In genomic region chr19:633786-634639, GRCh38 we compare ENCODE assay signal across 8 cellular contexts. TPM values are rescaled to one million over a fixed set of nuclear protein-coding genes. Genes with fewer than 3 reads are reported as not detected.
DNase-seq lines count a peak whose midpoint lies in the region; ATAC-seq and TF ChIP-seq lines count a peak whose summit lies in the region.

No MANE protein-coding gene starts in this region.

- POLR2A ChIA-PET in naive thymus-derived CD8-positive, alpha-beta T cell (lab: Charles Lee), result interaction anchor here (0.6 to 1.8 kb wide), 14 partner anchors 9 to 470 kb away, joined by 3 to 19 read pairs (median 5); partner anchors contain the start of gene RNF126

- intact Hi-C loops in colonic mucosa (cut with DNase I), result no loop called here

- peak overlapping the region; percentile 84 to 97 (median 95) for H3K27ac Mint-ChIP-seq in naive thymus-derived CD8-positive, alpha-beta T cell

- no peaks in the 10 kb centered on the region for H3K9me3 ChIP-seq in BLaER1 treated with 17β-estradiol and CSF1 and Interleukin-3, amounts not matched to agents 10 nM and 100 nM (replicated peaks in 1 of 11)
- no peaks in the 10 kb centered on the region for H3K9me3 ChIP-seq in colonic mucosa

- H3K9me3 Mint-ChIP-seq in naive thymus-derived CD8-positive, alpha-beta T cell, result no peaks in the 10 kb centered on the region

- DNase-seq in LNCaP clone FGC (ENCODE audit: low read depth) (no peak), colonic mucosa (no peak), DMS153 (lab: John Stamatoyannopoulos, UW) (no peak), KG1 (lab: John Stamatoyannopoulos, UW) (no peak), kidney glomerular epithelial cell (lab: John Stamatoyannopoulos, UW) (no peak), NCI-H446 (lab: John Stamatoyannopoulos, UW) (no peak)
- DNase-seq in naive thymus-derived CD8-positive, alpha-beta T cell, result no peak

- H3K27me3 Mint-ChIP-seq in naive thymus-derived CD8-positive, alpha-beta T cell, result no peaks in the 10 kb centered on the region

- peaks cover 44 to 90% (median 83%) of the 10 kb centered on the region in 10 experiments for H3K4me1 ChIP-seq in BLaER1 treated with 17β-estradiol and CSF1 and Interleukin-3, amounts not matched to agents 10 nM and 100 nM
- H3K4me1 ChIP-seq in colonic mucosa, result peaks cover 11% of the 10 kb centered on the region

- peak in 1 of 2 donors; percentile 3 for ATAC-seq in naive thymus-derived CD8-positive, alpha-beta T cell

- peaks cover 11 to 31% (median 23%) of the 10 kb centered on the region in 11 experiments for H3K36me3 ChIP-seq in BLaER1 treated with 17β-estradiol and CSF1 and Interleukin-3, amounts not matched to agents 10 nM and 100 nM
- no peaks in the 10 kb centered on the region for H3K36me3 ChIP-seq in colonic mucosa

- H3K9ac ChIP-seq in BLaER1 treated with 17β-estradiol and CSF1 and Interleukin-3, amounts not matched to agents 10 nM and 100 nM, result peak overlapping the region; percentile 68 to 88 (median 79)
- H3K9ac ChIP-seq in colonic mucosa (ENCODE audit: low read depth in 2 of 2, low read length in 2 of 2), result peak overlapping the region; percentile 69 to 71

- H3K27me3 ChIP-seq in BLaER1 treated with 17β-estradiol and CSF1 and Interleukin-3, amounts not matched to agents 10 nM and 100 nM, result peaks cover 0 to 26% (median 2%) of the 10 kb centered on the region in 11 experiments; a peak in 9 of 22 replicates
- H3K27me3 ChIP-seq in colonic mucosa, result no peaks in the 10 kb centered on the region

- TF ChIP-seq CTCF in LNCaP clone FGC (IDR thresholded peaks at IDR 0.05; ENCODE audit: control insufficient read depth, extremely low read depth, insufficient read depth), result no peak
- TF ChIP-seq CTCF in colonic mucosa (IDR thresholded peaks at IDR 0.05), result no peak

- peaks cover 10 to 40% (median 31%) of the 10 kb centered on the region in 4 donors for H3K4me1 Mint-ChIP-seq in naive thymus-derived CD8-positive, alpha-beta T cell

- peak overlapping the region; percentile 88 to 99 (median 91) for H3K4me2 ChIP-seq in BLaER1 treated with 17β-estradiol and CSF1 and Interleukin-3, amounts not matched to agents 10 nM and 100 nM

- H3K4me3 Mint-ChIP-seq in naive thymus-derived CD8-positive, alpha-beta T cell, result peak overlapping the region; percentile 90 to 98 (median 96)

- peak overlapping the region in 10 of 11 experiments; percentile 17 to 86 (median 70); a peak in 19 of 22 replicates for H3K27ac ChIP-seq in BLaER1 treated with 17β-estradiol and CSF1 and Interleukin-3, amounts not matched to agents 10 nM and 100 nM
- peak overlapping the region; percentile 44 for H3K27ac ChIP-seq in colonic mucosa

- peak overlapping the region; percentile 70 to 86 (median 81) for H3K4me3 ChIP-seq in BLaER1 treated with 17β-estradiol and CSF1 and Interleukin-3, amounts not matched to agents 10 nM and 100 nM
- H3K4me3 ChIP-seq in LNCaP clone FGC (ENCODE audit: low read depth, low read length), result peak overlapping the region; percentile 93
- H3K4me3 ChIP-seq in colonic mucosa, result peak overlapping the region; percentile 98

- peaks cover 0 to 49% (median 31%) of the 10 kb centered on the region in 11 experiments; a peak in 15 of 22 replicates for H4K20me1 ChIP-seq in BLaER1 treated with 17β-estradiol and CSF1 and Interleukin-3, amounts not matched to agents 10 nM and 100 nM

- H3K36me3 Mint-ChIP-seq in naive thymus-derived CD8-positive, alpha-beta T cell, result peaks cover 0 to 17% (median 3%) of the 10 kb centered on the region in 3 donors

RNA-seq across cellular contexts. Expression of gene POLRMT, which starts 0.7 kb away (rescaled TPM):
- 10 to 100 TPM; 50.2 to 77.3 TPM for total RNA-seq in colonic mucosa
- 10 to 100 TPM; 88.4 to 92.3 TPM for total RNA-seq in naive thymus-derived CD8-positive, alpha-beta T cell
- 10 to 100 TPM; 33.2 to 71.1 (median 37.4) TPM for polyA plus RNA-seq in naive thymus-derived CD8-positive, alpha-beta T cell

RNA-seq across cellular contexts. Expression of gene FGF22, which starts 5.7 kb away (rescaled TPM):
- not detected for total RNA-seq in colonic mucosa
- total RNA-seq in naive thymus-derived CD8-positive, alpha-beta T cell, result 1 to 10 TPM; 2.4 to 2.6 TPM
- not detected for polyA plus RNA-seq in naive thymus-derived CD8-positive, alpha-beta T cell

RNA-seq across cellular contexts. Expression of gene RNF126, which starts 29.0 kb away (rescaled TPM):
- total RNA-seq in colonic mucosa, result 10 to 100 TPM; 54.6 to 74.7 TPM
- total RNA-seq in naive thymus-derived CD8-positive, alpha-beta T cell, result 100 to 1,000 TPM; 122 to 125 TPM
- polyA plus RNA-seq in naive thymus-derived CD8-positive, alpha-beta T cell, result 10 to 100 TPM; 56.2 to 70.7 (median 61.0) TPM

RNA-seq across cellular contexts. Expression of gene FSTL3, which starts 42.2 kb away (rescaled TPM):
- total RNA-seq in colonic mucosa, result 10 to 100 TPM in 1 of 2 donors, 1 to 10 TPM in 1; 4.5 to 10.1 TPM
- 1 to 10 TPM; 3.0 to 4.2 TPM for total RNA-seq in naive thymus-derived CD8-positive, alpha-beta T cell
- 1 to 10 TPM; 2.4 to 3.2 (median 2.8) TPM for polyA plus RNA-seq in naive thymus-derived CD8-positive, alpha-beta T cell

RNA-seq across cellular contexts. Expression of gene HCN2, which starts 44.3 kb away (rescaled TPM):
- total RNA-seq in colonic mucosa, result under 1 TPM; 0.17 to 0.40 TPM
- under 1 TPM; 0.49 to 0.68 TPM for total RNA-seq in naive thymus-derived CD8-positive, alpha-beta T cell
- under 1 TPM in 2 of 3 donors, not detected in 1; 0.03 to 0.06 TPM for polyA plus RNA-seq in naive thymus-derived CD8-positive, alpha-beta T cell
